In the genomic region with DNA sequence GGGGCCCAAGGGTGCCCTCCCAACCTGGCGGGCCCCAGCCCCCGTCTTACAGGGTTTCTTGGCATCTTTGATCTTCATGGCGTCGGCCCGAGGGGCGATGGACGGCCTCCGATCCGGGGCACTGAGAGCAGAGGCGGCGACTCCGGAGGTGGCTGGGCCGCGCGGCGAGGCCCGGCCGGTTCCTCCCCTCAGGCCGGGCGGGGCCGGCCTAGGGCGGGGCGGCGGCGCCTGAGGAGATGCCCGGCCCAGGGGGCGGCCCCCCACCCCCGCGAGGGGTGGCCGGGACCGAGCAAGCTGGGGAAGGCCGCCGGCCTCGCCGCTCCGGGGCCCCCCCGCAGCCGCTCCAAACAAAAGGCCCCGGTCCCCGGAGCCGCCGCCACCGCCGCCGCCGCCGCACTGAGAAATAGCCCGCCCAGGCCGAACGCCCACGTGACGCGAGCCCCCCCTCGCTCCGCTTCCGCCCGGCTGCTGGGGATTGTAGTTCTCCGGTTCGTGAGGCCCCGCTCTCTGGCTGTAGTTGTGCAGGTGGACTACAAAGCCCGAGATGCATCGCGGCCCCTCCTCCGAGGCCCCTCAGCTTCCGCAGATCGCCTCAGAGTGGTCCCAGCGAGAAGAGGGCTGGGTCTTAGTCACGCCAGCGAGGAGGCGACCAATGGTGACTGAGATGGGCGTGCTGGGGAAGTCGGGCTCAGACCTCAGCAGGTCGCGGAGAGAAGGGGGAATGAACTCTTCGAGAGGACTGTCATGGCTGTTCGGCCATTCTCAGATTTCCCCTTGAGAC, we compare ENCODE assay signal across 1 cellular context.
TF ChIP-seq lines count a peak whose summit lies in the region.

A gene (minus strand): TSS at position 163 of the 781 bp plus-strand sequence. CDS start 85 bp downstream, at position 78.

TF ChIP-seq in K562, 482 proteins besides CTCF, POLR2A, EP300 and RAD21 (continued from another document and continues in another):
- TF ChIP-seq, protein P1, sequence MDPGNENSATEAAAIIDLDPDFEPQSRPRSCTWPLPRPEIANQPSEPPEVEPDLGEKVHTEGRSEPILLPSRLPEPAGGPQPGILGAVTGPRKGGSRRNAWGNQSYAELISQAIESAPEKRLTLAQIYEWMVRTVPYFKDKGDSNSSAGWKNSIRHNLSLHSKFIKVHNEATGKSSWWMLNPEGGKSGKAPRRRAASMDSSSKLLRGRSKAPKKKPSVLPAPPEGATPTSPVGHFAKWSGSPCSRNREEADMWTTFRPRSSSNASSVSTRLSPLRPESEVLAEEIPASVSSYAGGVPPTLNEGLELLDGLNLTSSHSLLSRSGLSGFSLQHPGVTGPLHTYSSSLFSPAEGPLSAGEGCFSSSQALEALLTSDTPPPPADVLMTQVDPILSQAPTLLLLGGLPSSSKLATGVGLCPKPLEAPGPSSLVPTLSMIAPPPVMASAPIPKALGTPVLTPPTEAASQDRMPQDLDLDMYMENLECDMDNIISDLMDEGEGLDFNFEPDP (CRISPR knock-in tag; IDR thresholded peaks at IDR 0.05), result no peak
- TF ChIP-seq, protein P2, sequence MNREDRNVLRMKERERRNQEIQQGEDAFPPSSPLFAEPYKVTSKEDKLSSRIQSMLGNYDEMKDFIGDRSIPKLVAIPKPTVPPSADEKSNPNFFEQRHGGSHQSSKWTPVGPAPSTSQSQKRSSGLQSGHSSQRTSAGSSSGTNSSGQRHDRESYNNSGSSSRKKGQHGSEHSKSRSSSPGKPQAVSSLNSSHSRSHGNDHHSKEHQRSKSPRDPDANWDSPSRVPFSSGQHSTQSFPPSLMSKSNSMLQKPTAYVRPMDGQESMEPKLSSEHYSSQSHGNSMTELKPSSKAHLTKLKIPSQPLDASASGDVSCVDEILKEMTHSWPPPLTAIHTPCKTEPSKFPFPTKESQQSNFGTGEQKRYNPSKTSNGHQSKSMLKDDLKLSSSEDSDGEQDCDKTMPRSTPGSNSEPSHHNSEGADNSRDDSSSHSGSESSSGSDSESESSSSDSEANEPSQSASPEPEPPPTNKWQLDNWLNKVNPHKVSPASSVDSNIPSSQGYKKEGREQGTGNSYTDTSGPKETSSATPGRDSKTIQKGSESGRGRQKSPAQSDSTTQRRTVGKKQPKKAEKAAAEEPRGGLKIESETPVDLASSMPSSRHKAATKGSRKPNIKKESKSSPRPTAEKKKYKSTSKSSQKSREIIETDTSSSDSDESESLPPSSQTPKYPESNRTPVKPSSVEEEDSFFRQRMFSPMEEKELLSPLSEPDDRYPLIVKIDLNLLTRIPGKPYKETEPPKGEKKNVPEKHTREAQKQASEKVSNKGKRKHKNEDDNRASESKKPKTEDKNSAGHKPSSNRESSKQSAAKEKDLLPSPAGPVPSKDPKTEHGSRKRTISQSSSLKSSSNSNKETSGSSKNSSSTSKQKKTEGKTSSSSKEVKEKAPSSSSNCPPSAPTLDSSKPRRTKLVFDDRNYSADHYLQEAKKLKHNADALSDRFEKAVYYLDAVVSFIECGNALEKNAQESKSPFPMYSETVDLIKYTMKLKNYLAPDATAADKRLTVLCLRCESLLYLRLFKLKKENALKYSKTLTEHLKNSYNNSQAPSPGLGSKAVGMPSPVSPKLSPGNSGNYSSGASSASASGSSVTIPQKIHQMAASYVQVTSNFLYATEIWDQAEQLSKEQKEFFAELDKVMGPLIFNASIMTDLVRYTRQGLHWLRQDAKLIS (CRISPR knock-in tag; IDR thresholded peaks at IDR 0.05), result no peak
- TF ChIP-seq CREB1 (IDR thresholded peaks at IDR 0.05), result no peak; the same call in 1 of the 2 replicates
- TF ChIP-seq CREB1 (CRISPR knock-in tag; IDR thresholded peaks at IDR 0.05), result peak; percentile 63; the same call in 1 of the 2 replicates
- no peak for TF ChIP-seq PRMT5 (CRISPR knock-in tag; IDR thresholded peaks at IDR 0.05)
- TF ChIP-seq ZNF354B (CRISPR knock-in tag; IDR thresholded peaks at IDR 0.05), result no peak
- TF ChIP-seq TAF1 (IDR thresholded peaks at IDR 0.05; ENCODE audit: control insufficient read depth, extremely low read depth, insufficient read depth, low read length, severe bottlenecking), result peak; percentile 88
- no peak for TF ChIP-seq ZNF408 (CRISPR knock-in tag; IDR thresholded peaks at IDR 0.05; ENCODE audit: low read depth)
- TF ChIP-seq HMG20A (CRISPR knock-in tag; conservative IDR thresholded peaks at IDR 0.05), result no peak
- TF ChIP-seq RBM39 (optimal IDR thresholded peaks at IDR 0.05; ENCODE audit: low read depth, low read length), result no peak
- TF ChIP-seq, protein P3, sequence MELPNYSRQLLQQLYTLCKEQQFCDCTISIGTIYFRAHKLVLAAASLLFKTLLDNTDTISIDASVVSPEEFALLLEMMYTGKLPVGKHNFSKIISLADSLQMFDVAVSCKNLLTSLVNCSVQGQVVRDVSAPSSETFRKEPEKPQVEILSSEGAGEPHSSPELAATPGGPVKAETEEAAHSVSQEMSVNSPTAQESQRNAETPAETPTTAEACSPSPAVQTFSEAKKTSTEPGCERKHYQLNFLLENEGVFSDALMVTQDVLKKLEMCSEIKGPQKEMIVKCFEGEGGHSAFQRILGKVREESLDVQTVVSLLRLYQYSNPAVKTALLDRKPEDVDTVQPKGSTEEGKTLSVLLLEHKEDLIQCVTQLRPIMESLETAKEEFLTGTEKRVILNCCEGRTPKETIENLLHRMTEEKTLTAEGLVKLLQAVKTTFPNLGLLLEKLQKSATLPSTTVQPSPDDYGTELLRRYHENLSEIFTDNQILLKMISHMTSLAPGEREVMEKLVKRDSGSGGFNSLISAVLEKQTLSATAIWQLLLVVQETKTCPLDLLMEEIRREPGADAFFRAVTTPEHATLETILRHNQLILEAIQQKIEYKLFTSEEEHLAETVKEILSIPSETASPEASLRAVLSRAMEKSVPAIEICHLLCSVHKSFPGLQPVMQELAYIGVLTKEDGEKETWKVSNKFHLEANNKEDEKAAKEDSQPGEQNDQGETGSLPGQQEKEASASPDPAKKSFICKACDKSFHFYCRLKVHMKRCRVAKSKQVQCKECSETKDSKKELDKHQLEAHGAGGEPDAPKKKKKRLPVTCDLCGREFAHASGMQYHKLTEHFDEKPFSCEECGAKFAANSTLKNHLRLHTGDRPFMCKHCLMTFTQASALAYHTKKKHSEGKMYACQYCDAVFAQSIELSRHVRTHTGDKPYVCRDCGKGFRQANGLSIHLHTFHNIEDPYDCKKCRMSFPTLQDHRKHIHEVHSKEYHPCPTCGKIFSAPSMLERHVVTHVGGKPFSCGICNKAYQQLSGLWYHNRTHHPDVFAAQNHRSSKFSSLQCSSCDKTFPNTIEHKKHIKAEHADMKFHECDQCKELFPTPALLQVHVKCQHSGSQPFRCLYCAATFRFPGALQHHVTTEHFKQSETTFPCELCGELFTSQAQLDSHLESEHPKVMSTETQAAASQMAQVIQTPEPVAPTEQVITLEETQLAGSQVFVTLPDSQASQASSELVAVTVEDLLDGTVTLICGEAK (IDR thresholded peaks at IDR 0.05), result peak; percentile 93
- TF ChIP-seq, protein P3 (CRISPR knock-in tag; IDR thresholded peaks at IDR 0.05), result no peak
- peak; percentile 72; the same call in 1 of the 2 replicates for TF ChIP-seq ZNF584 (CRISPR knock-in tag; IDR thresholded peaks at IDR 0.05; ENCODE audit: low read depth)
- TF ChIP-seq IFI16 (CRISPR knock-in tag; IDR thresholded peaks at IDR 0.05), result no peak
- TF ChIP-seq, protein P4, sequence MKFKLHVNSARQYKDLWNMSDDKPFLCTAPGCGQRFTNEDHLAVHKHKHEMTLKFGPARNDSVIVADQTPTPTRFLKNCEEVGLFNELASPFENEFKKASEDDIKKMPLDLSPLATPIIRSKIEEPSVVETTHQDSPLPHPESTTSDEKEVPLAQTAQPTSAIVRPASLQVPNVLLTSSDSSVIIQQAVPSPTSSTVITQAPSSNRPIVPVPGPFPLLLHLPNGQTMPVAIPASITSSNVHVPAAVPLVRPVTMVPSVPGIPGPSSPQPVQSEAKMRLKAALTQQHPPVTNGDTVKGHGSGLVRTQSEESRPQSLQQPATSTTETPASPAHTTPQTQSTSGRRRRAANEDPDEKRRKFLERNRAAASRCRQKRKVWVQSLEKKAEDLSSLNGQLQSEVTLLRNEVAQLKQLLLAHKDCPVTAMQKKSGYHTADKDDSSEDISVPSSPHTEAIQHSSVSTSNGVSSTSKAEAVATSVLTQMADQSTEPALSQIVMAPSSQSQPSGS (CRISPR knock-in tag; IDR thresholded peaks at IDR 0.05), result no peak
- peak; percentile 87 for TF ChIP-seq ZBTB7A (IDR thresholded peaks at IDR 0.05; ENCODE audit: borderline replicate concordance, control insufficient read depth, low read depth, low read length)
- no peak for TF ChIP-seq HMG20B (CRISPR knock-in tag; IDR thresholded peaks at IDR 0.05)
- TF ChIP-seq, protein P5, sequence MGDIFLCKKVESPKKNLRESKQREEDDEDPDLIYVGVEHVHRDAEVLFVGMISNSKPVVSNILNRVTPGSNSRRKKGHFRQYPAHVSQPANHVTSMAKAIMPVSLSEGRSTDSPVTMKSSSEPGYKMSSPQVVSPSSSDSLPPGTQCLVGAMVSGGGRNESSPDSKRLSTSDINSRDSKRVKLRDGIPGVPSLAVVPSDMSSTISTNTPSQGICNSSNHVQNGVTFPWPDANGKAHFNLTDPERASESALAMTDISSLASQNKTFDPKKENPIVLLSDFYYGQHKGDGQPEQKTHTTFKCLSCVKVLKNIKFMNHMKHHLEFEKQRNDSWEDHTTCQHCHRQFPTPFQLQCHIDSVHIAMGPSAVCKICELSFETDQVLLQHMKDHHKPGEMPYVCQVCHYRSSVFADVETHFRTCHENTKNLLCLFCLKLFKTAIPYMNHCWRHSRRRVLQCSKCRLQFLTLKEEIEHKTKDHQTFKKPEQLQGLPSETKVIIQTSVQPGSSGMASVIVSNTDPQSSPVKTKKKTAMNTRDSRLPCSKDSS (IDR thresholded peaks at IDR 0.05; ENCODE audit: low read depth, partially characterized antibody), result no peak
- TF ChIP-seq, protein P6, sequence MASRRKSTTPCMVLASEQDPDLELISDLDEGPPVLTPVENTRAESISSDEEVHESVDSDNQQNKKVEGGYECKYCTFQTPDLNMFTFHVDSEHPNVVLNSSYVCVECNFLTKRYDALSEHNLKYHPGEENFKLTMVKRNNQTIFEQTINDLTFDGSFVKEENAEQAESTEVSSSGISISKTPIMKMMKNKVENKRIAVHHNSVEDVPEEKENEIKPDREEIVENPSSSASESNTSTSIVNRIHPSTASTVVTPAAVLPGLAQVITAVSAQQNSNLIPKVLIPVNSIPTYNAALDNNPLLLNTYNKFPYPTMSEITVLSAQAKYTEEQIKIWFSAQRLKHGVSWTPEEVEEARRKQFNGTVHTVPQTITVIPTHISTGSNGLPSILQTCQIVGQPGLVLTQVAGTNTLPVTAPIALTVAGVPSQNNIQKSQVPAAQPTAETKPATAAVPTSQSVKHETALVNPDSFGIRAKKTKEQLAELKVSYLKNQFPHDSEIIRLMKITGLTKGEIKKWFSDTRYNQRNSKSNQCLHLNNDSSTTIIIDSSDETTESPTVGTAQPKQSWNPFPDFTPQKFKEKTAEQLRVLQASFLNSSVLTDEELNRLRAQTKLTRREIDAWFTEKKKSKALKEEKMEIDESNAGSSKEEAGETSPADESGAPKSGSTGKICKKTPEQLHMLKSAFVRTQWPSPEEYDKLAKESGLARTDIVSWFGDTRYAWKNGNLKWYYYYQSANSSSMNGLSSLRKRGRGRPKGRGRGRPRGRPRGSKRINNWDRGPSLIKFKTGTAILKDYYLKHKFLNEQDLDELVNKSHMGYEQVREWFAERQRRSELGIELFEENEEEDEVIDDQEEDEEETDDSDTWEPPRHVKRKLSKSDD (conservative IDR thresholded peaks at IDR 0.05; ENCODE audit: low read length), result no peak
- TF ChIP-seq CBX3 (IDR thresholded peaks at IDR 0.05; ENCODE audit: borderline replicate concordance in 1 of 2, low read length in 2 of 2), result peak in 1 of 2 experiments; percentile 20; a peak in 1 of 3 replicates
- TF ChIP-seq TAF7 (tag; IDR thresholded peaks at IDR 0.05), result no peak
- TF ChIP-seq SIX5 (IDR thresholded peaks at IDR 0.05; ENCODE audit: borderline replicate concordance in 1 of 2, insufficient read depth in 1 of 2, low read depth in 1 of 2, low read length in 2 of 2), result peak; percentile 87 to 90
- no peak for TF ChIP-seq ARHGAP35 (IDR thresholded peaks at IDR 0.05; ENCODE audit: partially characterized antibody)
- no peak for TF ChIP-seq MTA1 (IDR thresholded peaks at IDR 0.05; ENCODE audit: borderline replicate concordance)
- TF ChIP-seq, protein P7, sequence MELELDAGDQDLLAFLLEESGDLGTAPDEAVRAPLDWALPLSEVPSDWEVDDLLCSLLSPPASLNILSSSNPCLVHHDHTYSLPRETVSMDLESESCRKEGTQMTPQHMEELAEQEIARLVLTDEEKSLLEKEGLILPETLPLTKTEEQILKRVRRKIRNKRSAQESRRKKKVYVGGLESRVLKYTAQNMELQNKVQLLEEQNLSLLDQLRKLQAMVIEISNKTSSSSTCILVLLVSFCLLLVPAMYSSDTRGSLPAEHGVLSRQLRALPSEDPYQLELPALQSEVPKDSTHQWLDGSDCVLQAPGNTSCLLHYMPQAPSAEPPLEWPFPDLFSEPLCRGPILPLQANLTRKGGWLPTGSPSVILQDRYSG (tag; conservative IDR thresholded peaks at IDR 0.05; ENCODE audit: low read depth), result no peak
- TF ChIP-seq, protein P8, sequence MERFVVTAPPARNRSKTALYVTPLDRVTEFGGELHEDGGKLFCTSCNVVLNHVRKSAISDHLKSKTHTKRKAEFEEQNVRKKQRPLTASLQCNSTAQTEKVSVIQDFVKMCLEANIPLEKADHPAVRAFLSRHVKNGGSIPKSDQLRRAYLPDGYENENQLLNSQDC (CRISPR knock-in tag; IDR thresholded peaks at IDR 0.05), result peak; percentile 82; the same call in 1 of the 2 replicates
